In genomic region chr11:61553373-61554171, GRCh38 we compare ENCODE assay signal across 1 cellular context.
TF ChIP-seq lines count a peak whose summit lies in the region.

No MANE protein-coding gene starts in this region.

TF ChIP-seq in HCT116, 20 proteins besides CTCF, POLR2A, EP300 and RAD21 (continued from another document):
- TF ChIP-seq, protein P1, sequence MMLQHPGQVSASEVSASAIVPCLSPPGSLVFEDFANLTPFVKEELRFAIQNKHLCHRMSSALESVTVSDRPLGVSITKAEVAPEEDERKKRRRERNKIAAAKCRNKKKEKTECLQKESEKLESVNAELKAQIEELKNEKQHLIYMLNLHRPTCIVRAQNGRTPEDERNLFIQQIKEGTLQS (IDR thresholded peaks at IDR 0.05) = no peak
- TF ChIP-seq, protein P2, sequence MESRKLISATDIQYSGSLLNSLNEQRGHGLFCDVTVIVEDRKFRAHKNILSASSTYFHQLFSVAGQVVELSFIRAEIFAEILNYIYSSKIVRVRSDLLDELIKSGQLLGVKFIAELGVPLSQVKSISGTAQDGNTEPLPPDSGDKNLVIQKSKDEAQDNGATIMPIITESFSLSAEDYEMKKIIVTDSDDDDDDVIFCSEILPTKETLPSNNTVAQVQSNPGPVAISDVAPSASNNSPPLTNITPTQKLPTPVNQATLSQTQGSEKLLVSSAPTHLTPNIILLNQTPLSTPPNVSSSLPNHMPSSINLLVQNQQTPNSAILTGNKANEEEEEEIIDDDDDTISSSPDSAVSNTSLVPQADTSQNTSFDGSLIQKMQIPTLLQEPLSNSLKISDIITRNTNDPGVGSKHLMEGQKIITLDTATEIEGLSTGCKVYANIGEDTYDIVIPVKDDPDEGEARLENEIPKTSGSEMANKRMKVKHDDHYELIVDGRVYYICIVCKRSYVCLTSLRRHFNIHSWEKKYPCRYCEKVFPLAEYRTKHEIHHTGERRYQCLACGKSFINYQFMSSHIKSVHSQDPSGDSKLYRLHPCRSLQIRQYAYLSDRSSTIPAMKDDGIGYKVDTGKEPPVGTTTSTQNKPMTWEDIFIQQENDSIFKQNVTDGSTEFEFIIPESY (IDR thresholded peaks at IDR 0.05; ENCODE audit: extremely low read depth, insufficient replicate concordance, low read length) = no peak
- TF ChIP-seq JUND (IDR thresholded peaks at IDR 0.05) (no peak), SRF (IDR thresholded peaks at IDR 0.05; ENCODE audit: low read depth) (no peak), CBX3 (IDR thresholded peaks at IDR 0.05; ENCODE audit: low read depth) (no peak)
TF ChIP-seq in HCT116: peak in this region for 0.
